In genomic region chr9:15295761-15296405, GRCh38 we compare ENCODE assay signal across 8 cellular contexts. TPM values are rescaled to one million over a fixed set of nuclear protein-coding genes. Genes with fewer than 3 reads are reported as not detected.
DNase-seq lines count a peak whose midpoint lies in the region; ATAC-seq, FAIRE-seq and TF ChIP-seq lines count a peak whose summit lies in the region.

No MANE protein-coding gene starts in this region.

- in situ Hi-C loops in GM12878 (cut with MboI) = no loop called here

- TF ChIP-seq RAD21 in GM12878 (IDR thresholded peaks at IDR 0.05; ENCODE audit: insufficient read depth, low read depth, low read length) = no peak

- TF ChIP-seq EP300 in GM12878 (IDR thresholded peaks at IDR 0.05; ENCODE audit: borderline replicate concordance in 1 of 2, control insufficient read depth in 1 of 2, low read depth in 2 of 2, low read length in 2 of 2) = no peak

- H3K27me3 ChIP-seq in GM12878 (replicated peaks in 1 of 2; ENCODE audit: control insufficient read depth in 2 of 2, insufficient read depth in 2 of 2, low read length in 1 of 2) = no peaks in the 10 kb centered on the region
- H3K27me3 ChIP-seq in left lung = no peaks in the 10 kb centered on the region
- H3K27me3 ChIP-seq in thymus (ENCODE audit: control insufficient read depth, insufficient read depth) = no peaks in the 10 kb centered on the region

- H3K27ac ChIP-seq in GM12878 (ENCODE audit: control insufficient read depth, insufficient read depth) (peak overlapping the region; percentile 57), left lung (peak overlapping the region; percentile 85 to 95), thymus (ENCODE audit: low read depth) (peak overlapping the region; percentile 93)

- SMC1A ChIA-PET in GM12878 (lab: Charles Lee; ENCODE audit: uncharacterized antibody, unreplicated experiment) = interaction anchor here (0.9 to 4.4 kb wide), 4 partner anchors 10 to 128 kb away, joined by 3 to 21 read pairs (median 4); partner anchors contain the start of gene TTC39B

- H4K20me1 ChIP-seq in GM12878 (ENCODE audit: control insufficient read depth, insufficient read depth) = no peaks in the 10 kb centered on the region

- POLR2A ChIA-PET in GM12878 (lab: Charles Lee) = no interaction called here

- ATAC-seq in GM19395 (IDR thresholded peaks at IDR 0.05; ENCODE audit: unreplicated experiment) (peak; percentile 27), GM12878 (peak; percentile 80), left lung (peak; percentile 66), HG03460 (IDR thresholded peaks at IDR 0.05; ENCODE audit: unreplicated experiment) (no peak)

- no peak for FAIRE-seq in GM12878 (lab: Jason Lieb, UNC)

- BruUV-seq in GM12878 (replicated peaks; lab: Mats Ljungman, UMichigan) = no TSS peak

- H3K79me2 ChIP-seq in GM12878 (ENCODE audit: control insufficient read depth, insufficient read depth, low read length) = no peaks in the 10 kb centered on the region

- H3K9me3 ChIP-seq in GM12878 (replicated peaks; ENCODE audit: control insufficient read depth, insufficient read depth, low read length) = no peaks in the 10 kb centered on the region; the same call in 2 of the 3 replicates
- H3K9me3 ChIP-seq in left lung = no peaks in the 10 kb centered on the region
- H3K9me3 ChIP-seq in thymus (ENCODE audit: control insufficient read depth) = no peaks in the 10 kb centered on the region

- no peaks in the 10 kb centered on the region for H3K36me3 ChIP-seq in GM12878 (ENCODE audit: control insufficient read depth in 2 of 2, insufficient read depth in 2 of 2, low read length in 1 of 2)
- H3K36me3 ChIP-seq in left lung = no peaks in the 10 kb centered on the region
- no peaks in the 10 kb centered on the region for H3K36me3 ChIP-seq in thymus (ENCODE audit: control insufficient read depth, insufficient read depth)

- RAD21 ChIA-PET in GM12878 (lab: Charles Lee; ENCODE audit: unreplicated experiment) = interaction anchor here (0.7 to 1.0 kb wide), 2 partner anchors 18 to 128 kb away, joined by 3 read pairs; no protein-coding TSS in a partner anchor

- H3K4me2 ChIP-seq in GM12878 (ENCODE audit: control insufficient read depth, insufficient read depth) = peak overlapping the region; percentile 91

- WGBS in GM12878 (ENCODE audit: insufficient coverage, insufficient replicate concordance, low lambda C conversion rate, missing lambda C conversion rate) = 34% methylated on average over 4 of the region's 4 CpGs
- 15% methylated on average over 4 of the region's 4 CpGs for WGBS in thymus

- CTCF ChIA-PET in GM12878 (lab: Yijun Ruan, JAX) = interaction anchor here (1.0 kb wide), 1 partner anchor 257 kb away, joined by 3 read pairs; the partner anchor contains the start of gene CCDC171

- H2AFZ ChIP-seq in GM12878 (ENCODE audit: control insufficient read depth, low read depth, low read length) = peak overlapping the region; percentile 89

- H3K9ac ChIP-seq in GM12878 (ENCODE audit: control insufficient read depth, insufficient read depth, low read length) = peak overlapping the region; percentile 28; the same call in 1 of the 2 replicates

- H3K4me3 ChIP-seq in GM12878 = peak overlapping the region; percentile 51; the same call in 1 of the 2 replicates
- peak overlapping the region; percentile 29 to 43 for H3K4me3 ChIP-seq in left lung
- peak overlapping the region; percentile 36 for H3K4me3 ChIP-seq in thymus (ENCODE audit: low read length)

- intact Hi-C loops in GM12878 (cut with micrococcal nuclease; ENCODE audit: unreplicated experiment) (no loop called here), left lung (cut with DNase I) (no loop called here)

- no peak for TF ChIP-seq CTCF in GM12878 (IDR thresholded peaks at IDR 0.05 in 2 of 3, conservative IDR thresholded peaks at IDR 0.05 in 1 of 3; ENCODE audit: control insufficient read depth in 2 of 3, extremely low read depth in 1 of 3, insufficient read depth in 1 of 3, low read depth in 3 of 3, low read length in 3 of 3)
- no peak for TF ChIP-seq CTCF in left lung (IDR thresholded peaks at IDR 0.05)

- no peak for TF ChIP-seq POLR2A in GM12878 (IDR thresholded peaks at IDR 0.05; ENCODE audit: low read depth, low read length)

- DNase-seq in AG20443 (ENCODE audit: low spot score) (peak; percentile 74), M059J (ENCODE audit: low read depth) (peak; percentile 88), GM12878 (ENCODE audit: low read depth, low spot score) (peak; percentile 26), left lung (no peak), HK-2 (ENCODE audit: unreplicated experiment) (no peak)

- H3K4me1 ChIP-seq in GM12878 (ENCODE audit: control insufficient read depth, insufficient read depth, low read length) = peaks cover 21% of the 10 kb centered on the region
- peaks cover 25 to 52% of the 10 kb centered on the region in 2 donors for H3K4me1 ChIP-seq in left lung
- H3K4me1 ChIP-seq in thymus (ENCODE audit: control insufficient read depth, insufficient read depth, low read length) = peaks cover 50% of the 10 kb centered on the region

TF ChIP-seq in GM12878, 131 proteins besides CTCF, POLR2A, EP300 and RAD21 (continues in another document):
- TF ChIP-seq EZH2 (IDR thresholded peaks at IDR 0.05; ENCODE audit: borderline replicate concordance, control insufficient read depth, low read depth, low read length) (no peak), SMC3 (IDR thresholded peaks at IDR 0.05; ENCODE audit: borderline replicate concordance, low read length) (no peak), ETV6 (conservative IDR thresholded peaks at IDR 0.05 in 1 of 2, IDR thresholded peaks at IDR 0.05 in 1 of 2; ENCODE audit: borderline replicate concordance in 1 of 2, low read depth in 1 of 2) (peak in 1 of 2 experiments; percentile 66; a peak in 1 of 4 replicates), ATF2 (IDR thresholded peaks at IDR 0.05; ENCODE audit: low read length) (no peak), MYC (IDR thresholded peaks at IDR 0.05; ENCODE audit: insufficient read depth, insufficient read length, insufficient replicate concordance, low read length, severe bottlenecking) (no peak), IKZF2 (IDR thresholded peaks at IDR 0.05) (0 out of 4 replicates have a peak, but pooled peaks have one; percentile 20 to 23), NR2C2 (IDR thresholded peaks at IDR 0.05; ENCODE audit: borderline replicate concordance, control insufficient read depth, insufficient read length, low read depth) (no peak), RUNX3 (IDR thresholded peaks at IDR 0.05; ENCODE audit: low read length) (peak; percentile 14; the same call in 1 of the 2 replicates), NKRF (conservative IDR thresholded peaks at IDR 0.05) (no peak)

RNA-seq across cellular contexts. Expression of gene TTC39B, which starts 11.1 kb away (rescaled TPM):
- total RNA-seq in M059J (2014; rRNA removed; shearing (Covaris generic)) = 5.8 and 7.5 TPM in 2 replicates
- total RNA-seq in GM12878 (2013; cell fraction: nucleolus; rRNA removed) = 2.1 and 2.2 TPM in 2 replicates
- total RNA-seq in GM12878 (2014; rRNA removed) (1.5 and 2.5 TPM in 2 replicates), GM12878 (2014; rRNA removed; fragmentation: Illumina TruSeq; extraction: Trizol) (1.7 and 2.6 TPM in 2 replicates), GM12878 (2021) (2.4 and 3.6 TPM in 2 replicates), left lung (10 to 100 TPM; 21.7 to 23.2 TPM)
- 0.54 TPM for polyA plus RNA-seq in GM12878 (2011; ENCODE audit: low read depth)
- polyA plus RNA-seq in GM12878 (2011; rRNA removed) (1.4 and 2.2 TPM in 2 replicates), GM12878 (2014; fragmentation: Illumina TruSeq; extraction: Trizol) (2.5 and 2.7 TPM in 2 replicates), GM12878 (2014; fragmentation: Nextera tagmentation; extraction: Ambion mirVana) (1 to 10 TPM; 1.0 to 1.4 TPM), GM12878 (2014; rRNA removed) (1.0 and 1.8 TPM in 2 replicates), GM12878 (2016; fragmentation: Nextera tagmentation; extraction: Ambion mirVana) (1 to 10 TPM in 1 of 2 experiments, under 1 TPM in 1; 0.68 to 1.6 TPM), thymus (9.4 TPM)
- polyA plus RNA-seq in GM12878 (2011; cell fraction: cytosol; rRNA removed) = 0.52 and 0.54 TPM in 2 replicates
- polyA plus RNA-seq in GM12878 (2011; cell fraction: nucleus; rRNA removed) = 0.98 and 1.2 TPM in 2 replicates
- polyA plus RNA-seq in GM12878 (2012) = 0.39 and 0.65 TPM in 2 replicates
- 2.9 and 4.8 TPM in 2 replicates for polyA minus RNA-seq in GM12878 (2011; rRNA and poly(A)+ RNA removed)
- polyA minus RNA-seq in GM12878 (2011; cell fraction: cytosol; rRNA and poly(A)+ RNA removed) = 0.62 and 1.2 TPM in 2 replicates
- 1.2 and 2.2 TPM in 2 replicates for polyA minus RNA-seq in GM12878 (2011; cell fraction: nucleus; rRNA and poly(A)+ RNA removed)

Comparison
In these comparisons a context has a peak if more than half of its experiments do, and no peak if none do; other contexts are left out.
1. DNase-seq: peak in AG20443 (single experiment), M059J (single experiment) and GM12878 (single experiment); none in left lung (0 of 2) and HK-2 (single experiment).
2. Peak in every context shown above with its lines, with median percentiles within 50 percentile points of each other: H3K27ac ChIP-seq and H3K4me3 ChIP-seq.